In the genomic region with DNA sequence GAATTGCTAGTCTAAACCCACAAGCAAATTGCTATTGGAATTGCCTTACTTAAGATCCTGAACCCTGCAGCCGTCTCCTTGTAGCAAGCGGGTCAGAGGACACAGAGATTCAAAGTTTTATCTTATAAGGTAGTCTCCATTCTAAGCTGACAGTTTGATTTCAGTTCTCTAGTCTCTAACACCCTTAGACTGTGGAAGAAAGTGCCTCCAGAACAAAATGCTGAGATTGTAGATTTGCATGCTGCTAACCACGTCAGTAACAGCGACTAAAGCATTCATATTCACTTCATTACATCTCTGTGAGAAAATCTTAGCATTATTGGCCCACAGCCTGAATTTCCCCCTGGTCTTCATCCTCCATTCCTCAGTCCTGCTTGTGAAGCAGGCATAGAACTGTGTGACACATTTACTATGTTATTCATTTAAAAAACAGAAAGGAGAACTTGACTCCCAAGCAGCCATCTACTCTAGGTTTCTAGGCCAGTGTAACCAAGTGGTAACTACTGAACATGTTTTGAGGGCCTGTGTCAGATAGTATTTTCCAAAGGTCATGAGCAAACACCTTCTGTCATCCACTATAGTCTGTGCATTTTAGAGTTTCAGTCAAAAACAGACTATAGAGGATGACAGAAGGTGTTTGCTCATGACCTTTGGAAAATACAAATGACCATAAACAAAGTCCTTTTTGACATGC, we compare ENCODE assay signal across 17 cellular contexts. TPM values are rescaled to one million over a fixed set of nuclear protein-coding genes. Genes with fewer than 3 reads are reported as not detected.
DNase-seq lines count a peak whose midpoint lies in the region; ATAC-seq, FAIRE-seq and TF ChIP-seq lines count a peak whose summit lies in the region.
"Had no signal": no experiment of that assay in that cellular context is flagged by ENCODE, and none has a peak within 500 bp of the region (broad histone marks: within the 10 kb centered on the region; RNA-seq: fewer than 3 reads in every experiment).

No MANE protein-coding gene starts in this region.

- no peak for DNase-seq in HepG2 (ENCODE audit: low spot score)
- no peak for DNase-seq in right lobe of liver
- no peak for DNase-seq in SK-N-MC (ENCODE audit: low read depth, low spot score)
- DNase-seq in left colon, result no peak
- DNase-seq in LoVo (ENCODE audit: low spot score), result no peak
- DNase-seq: amniotic stem cell, DND-41, foreskin fibroblast, NCI-H2029, NCI-H526, Peyer's patch, SW 1271, testis had no signal

- BruUV-seq in HepG2 (replicated peaks; lab: Mats Ljungman, UMichigan), result TSS peak; percentile 45

- no peak for FAIRE-seq in HepG2 (lab: Jason Lieb, UNC)

- H3K27ac ChIP-seq in HepG2 (ENCODE audit: extremely low read length, insufficient read depth, low read length) (peak overlapping the region; percentile 17), right lobe of liver (no peak overlapping the region), SK-N-MC (peak overlapping the region; percentile 42; the same call in 1 of the 2 replicates)
- H3K27ac ChIP-seq: C4-2B, Peyer's patch, testis had no signal

- CTCF ChIA-PET in HepG2 (lab: Yijun Ruan, JAX; ENCODE audit: low intra/inter-chr PET ratio, low total read pairs), result no interaction called here

- TF ChIP-seq CTCF in HepG2 (CRISPR knock-in tag; IDR thresholded peaks at IDR 0.05), result no peak
- no peak for TF ChIP-seq CTCF in right lobe of liver (IDR thresholded peaks at IDR 0.05)

- peak; percentile 53; the same call in 2 of the 3 replicates for ATAC-seq in HepG2
- ATAC-seq in right lobe of liver, result no peak
- peak; percentile 14 for ATAC-seq in left colon
- ATAC-seq in HG03159 (IDR thresholded peaks at IDR 0.05; ENCODE audit: unreplicated experiment), result no peak
- ATAC-seq in GM21360 (IDR thresholded peaks at IDR 0.05; ENCODE audit: unreplicated experiment), result no peak
- no peak for ATAC-seq in GM19023 (IDR thresholded peaks at IDR 0.05; ENCODE audit: unreplicated experiment)

- H3K9ac ChIP-seq in HepG2 (ENCODE audit: insufficient read depth, low read depth, low read length), result no peak overlapping the region
- no peak overlapping the region for H3K9ac ChIP-seq in SK-N-MC (ENCODE audit: insufficient read length)

- no peak for TF ChIP-seq EP300 in HepG2 (IDR thresholded peaks at IDR 0.05; ENCODE audit: low read depth in 2 of 2, low read length in 2 of 2)
- TF ChIP-seq EP300 in HepG2 (CRISPR knock-in tag; IDR thresholded peaks at IDR 0.05; ENCODE audit: borderline replicate concordance), result no peak

- peaks cover 19% of the 10 kb centered on the region for H3K79me2 ChIP-seq in HepG2 (ENCODE audit: insufficient read depth, low read length)

- H3K4me3 ChIP-seq in HepG2 (replicated peaks in 1 of 3; ENCODE audit: insufficient read depth in 1 of 3, low read depth in 2 of 3, low read length in 3 of 3), result no peak overlapping the region
- H3K4me3 ChIP-seq in right lobe of liver, result no peak overlapping the region
- H3K4me3 ChIP-seq in SK-N-MC, result no peak overlapping the region
- H3K4me3 ChIP-seq: Peyer's patch, testis had no signal

- intact Hi-C loops in HepG2 (cut with micrococcal nuclease; ENCODE audit: unreplicated experiment), result no loop called here
- intact Hi-C loops in right lobe of liver (cut with DNase I), result no loop called here
- intact Hi-C loops in left colon (cut with DNase I, micrococcal nuclease), result no loop called here

- POLR2A ChIA-PET in HepG2 (lab: Yijun Ruan, JAX), result no interaction called here

- no peak overlapping the region for H3K4me2 ChIP-seq in HepG2 (ENCODE audit: low read depth, low read length)

- TF ChIP-seq RAD21 in HepG2 (CRISPR knock-in tag; IDR thresholded peaks at IDR 0.05), result no peak

- 95% methylated on average over 4 of the region's 4 CpGs for WGBS in HepG2 (ENCODE audit: low lambda C conversion rate)
- 80% methylated on average over 4 of the region's 4 CpGs for WGBS in right lobe of liver (ENCODE audit: insufficient coverage, low coverage, low lambda C conversion rate, missing lambda C conversion rate)

- H2AFZ ChIP-seq in HepG2 (ENCODE audit: low read length), result no peak overlapping the region

- peaks cover 19% of the 10 kb centered on the region for H3K4me1 ChIP-seq in HepG2 (ENCODE audit: insufficient read depth, low read length)
- no peaks in the 10 kb centered on the region for H3K4me1 ChIP-seq in right lobe of liver

- no peaks in the 10 kb centered on the region for H3K27me3 ChIP-seq in HepG2 (ENCODE audit: control insufficient read depth in 1 of 2, insufficient read depth in 2 of 2, low read length in 2 of 2)
- no peaks in the 10 kb centered on the region for H3K27me3 ChIP-seq in right lobe of liver
- H3K27me3 ChIP-seq: Peyer's patch, testis had no signal

- H3K9me3 ChIP-seq in HepG2 (ENCODE audit: low read length), result no peaks in the 10 kb centered on the region
- no peaks in the 10 kb centered on the region for H3K9me3 ChIP-seq in right lobe of liver
- H3K9me3 ChIP-seq in SK-N-MC (ENCODE audit: low read depth, low read length), result no peaks in the 10 kb centered on the region
- H3K9me3 ChIP-seq: Peyer's patch, testis had no signal

- in situ Hi-C loops in HepG2 (cut with HindIII; ENCODE audit: extremely low pct_ligation_motif_present, low pct_unique_long_range_greater_than_20kb), result no loop called here

- no peaks in the 10 kb centered on the region for H4K20me1 ChIP-seq in HepG2 (ENCODE audit: insufficient read depth, low read length)

- TF ChIP-seq POLR2A in HepG2 (IDR thresholded peaks at IDR 0.05; ENCODE audit: insufficient read depth in 1 of 2, low read depth in 2 of 2, low read length in 2 of 2) (no peak), right lobe of liver (IDR thresholded peaks at IDR 0.05) (no peak)

- peaks cover 3 to 16% of the 10 kb centered on the region in 2 experiments; a peak in 4 of 5 replicates for H3K36me3 ChIP-seq in HepG2 (replicated peaks in 1 of 2; ENCODE audit: control insufficient read depth in 1 of 2, insufficient read depth in 2 of 2, low read length in 2 of 2)
- H3K36me3 ChIP-seq in right lobe of liver, result no peaks in the 10 kb centered on the region
- no peaks in the 10 kb centered on the region; the same call in 1 of the 2 replicates for H3K36me3 ChIP-seq in SK-N-MC (ENCODE audit: insufficient read depth, low read length)

RNA-seq across cellular contexts. Expression of gene ARIH2, which starts 27.4 kb away (rescaled TPM):
- total RNA-seq in HepG2 (2016; rRNA removed; fragmentation: Illumina TruSeq; extraction: Trizol) (83.3 and 86.9 TPM in 2 replicates), right lobe of liver (10 to 100 TPM; 34.4 to 44.9 (median 38.2) TPM), left colon (10 to 100 TPM; 72.3 to 82.0 TPM)
- total RNA-seq in HepG2 (2016; cell fraction: cytosol; rRNA removed; fragmentation: Illumina TruSeq; extraction: Trizol; ENCODE audit: low read depth), result 64.2 and 67.9 TPM in 2 replicates
- total RNA-seq in HepG2 (2016; cell fraction: insoluble cytoplasmic fraction; rRNA removed; fragmentation: Illumina TruSeq; extraction: Trizol), result 79.6 and 84.8 TPM in 2 replicates
- 118 and 127 TPM in 2 replicates for total RNA-seq in HepG2 (2016; cell fraction: membrane; rRNA removed; fragmentation: Illumina TruSeq; extraction: Trizol)
- total RNA-seq in HepG2 (2016; cell fraction: nucleus; rRNA removed; fragmentation: Illumina TruSeq; extraction: Trizol), result 60.3 and 60.4 TPM in 2 replicates
- polyA plus RNA-seq in HepG2 (2011; rRNA removed), result 64.8 and 74.4 TPM in 2 replicates
- 57.1 and 64.0 TPM in 2 replicates for polyA plus RNA-seq in HepG2 (2011; cell fraction: cytosol; rRNA removed)
- polyA plus RNA-seq in HepG2 (2011; cell fraction: nucleus; rRNA removed), result 87.9 and 103 TPM in 2 replicates
- 42.6 and 46.2 TPM in 2 replicates for polyA plus RNA-seq in HepG2 (2012)
- polyA plus RNA-seq in HepG2 (2016; cell fraction: cytosol; fragmentation: Illumina TruSeq; extraction: Trizol; ENCODE audit: low read depth), result 53.1 and 65.3 TPM in 2 replicates
- polyA plus RNA-seq in HepG2 (2016; cell fraction: insoluble cytoplasmic fraction; fragmentation: Illumina TruSeq; extraction: Trizol; ENCODE audit: low read depth), result 73.2 and 82.8 TPM in 2 replicates
- polyA plus RNA-seq in HepG2 (2016; cell fraction: membrane; fragmentation: Illumina TruSeq; extraction: Trizol; ENCODE audit: low read depth), result 94.1 and 102 TPM in 2 replicates
- 110 and 120 TPM in 2 replicates for polyA plus RNA-seq in HepG2 (2016; cell fraction: nucleus; fragmentation: Illumina TruSeq; extraction: Trizol; ENCODE audit: insufficient read depth, low read depth)
- polyA minus RNA-seq in HepG2 (2011; rRNA and poly(A)+ RNA removed; ENCODE audit: low replicate concordance), result 104 and 215 TPM in 2 replicates
- polyA minus RNA-seq in HepG2 (2011; cell fraction: cytosol; rRNA and poly(A)+ RNA removed), result 28.0 and 36.0 TPM in 2 replicates
- 64.8 and 87.0 TPM in 2 replicates for polyA minus RNA-seq in HepG2 (2011; cell fraction: nucleus; rRNA and poly(A)+ RNA removed)

RNA-seq across cellular contexts. Expression of gene P4HTM, which starts 44.0 kb away (rescaled TPM):
- not detected in 2 replicates for total RNA-seq in HepG2 (2016; rRNA removed; fragmentation: Illumina TruSeq; extraction: Trizol)
- total RNA-seq in HepG2 (2016; cell fraction: cytosol; rRNA removed; fragmentation: Illumina TruSeq; extraction: Trizol; ENCODE audit: low read depth), result not detected in 2 replicates
- 0.09 TPM in 1 of 2 replicates, not detected in the other for total RNA-seq in HepG2 (2016; cell fraction: insoluble cytoplasmic fraction; rRNA removed; fragmentation: Illumina TruSeq; extraction: Trizol)
- total RNA-seq in HepG2 (2016; cell fraction: membrane; rRNA removed; fragmentation: Illumina TruSeq; extraction: Trizol), result not detected in 2 replicates
- 0.09 TPM in 1 of 2 replicates, not detected in the other for total RNA-seq in HepG2 (2016; cell fraction: nucleus; rRNA removed; fragmentation: Illumina TruSeq; extraction: Trizol)
- 0.01 TPM in 1 of 2 replicates, not detected in the other for polyA plus RNA-seq in HepG2 (2011; rRNA removed)
- polyA plus RNA-seq in HepG2 (2011; cell fraction: cytosol; rRNA removed), result 0.07 TPM in 1 of 2 replicates, not detected in the other
- polyA plus RNA-seq in HepG2 (2011; cell fraction: nucleus; rRNA removed), result 0.29 and 0.38 TPM in 2 replicates
- polyA plus RNA-seq in HepG2 (2012), result 0.16 TPM in 1 of 2 replicates, not detected in the other
- polyA plus RNA-seq in HepG2 (2016; cell fraction: cytosol; fragmentation: Illumina TruSeq; extraction: Trizol; ENCODE audit: low read depth), result not detected in 2 replicates
- not detected in 2 replicates for polyA plus RNA-seq in HepG2 (2016; cell fraction: insoluble cytoplasmic fraction; fragmentation: Illumina TruSeq; extraction: Trizol; ENCODE audit: low read depth)
- not detected in 2 replicates for polyA plus RNA-seq in HepG2 (2016; cell fraction: membrane; fragmentation: Illumina TruSeq; extraction: Trizol; ENCODE audit: low read depth)
- polyA plus RNA-seq in HepG2 (2016; cell fraction: nucleus; fragmentation: Illumina TruSeq; extraction: Trizol; ENCODE audit: insufficient read depth, low read depth), result not detected in 2 replicates
- polyA minus RNA-seq in HepG2 (2011; rRNA and poly(A)+ RNA removed; ENCODE audit: low replicate concordance), result 0.24 and 77.8 TPM in 2 replicates
- polyA minus RNA-seq in HepG2 (2011; cell fraction: cytosol; rRNA and poly(A)+ RNA removed), result 2.1 and 2.3 TPM in 2 replicates
- polyA minus RNA-seq in HepG2 (2011; cell fraction: nucleus; rRNA and poly(A)+ RNA removed), result 1.5 and 2.2 TPM in 2 replicates
- total RNA-seq in right lobe of liver, result 10 to 100 TPM in 5 of 6 experiments, 1 to 10 TPM in 1; 7.7 to 19.2 (median 11.1) TPM
- 10 to 100 TPM; 33.8 to 47.3 TPM for total RNA-seq in left colon

RNA-seq across cellular contexts. Expression of gene SLC25A20, which starts 47.3 kb away (rescaled TPM):
- 25.4 and 26.6 TPM in 2 replicates for total RNA-seq in HepG2 (2016; rRNA removed; fragmentation: Illumina TruSeq; extraction: Trizol)
- 4.5 and 5.9 TPM in 2 replicates for total RNA-seq in HepG2 (2016; cell fraction: cytosol; rRNA removed; fragmentation: Illumina TruSeq; extraction: Trizol; ENCODE audit: low read depth)
- total RNA-seq in HepG2 (2016; cell fraction: insoluble cytoplasmic fraction; rRNA removed; fragmentation: Illumina TruSeq; extraction: Trizol), result 25.7 and 27.5 TPM in 2 replicates
- total RNA-seq in HepG2 (2016; cell fraction: membrane; rRNA removed; fragmentation: Illumina TruSeq; extraction: Trizol), result 9.2 and 10.0 TPM in 2 replicates
- total RNA-seq in HepG2 (2016; cell fraction: nucleus; rRNA removed; fragmentation: Illumina TruSeq; extraction: Trizol), result 19.7 and 25.4 TPM in 2 replicates
- polyA plus RNA-seq in HepG2 (2011; rRNA removed), result 21.1 and 21.9 TPM in 2 replicates
- polyA plus RNA-seq in HepG2 (2011; cell fraction: cytosol; rRNA removed), result 10.2 and 20.1 TPM in 2 replicates
- polyA plus RNA-seq in HepG2 (2011; cell fraction: nucleus; rRNA removed), result 12.0 and 22.2 TPM in 2 replicates
- polyA plus RNA-seq in HepG2 (2012), result 13.7 and 16.2 TPM in 2 replicates
- 5.2 and 5.4 TPM in 2 replicates for polyA plus RNA-seq in HepG2 (2016; cell fraction: cytosol; fragmentation: Illumina TruSeq; extraction: Trizol; ENCODE audit: low read depth)
- 20.6 and 21.9 TPM in 2 replicates for polyA plus RNA-seq in HepG2 (2016; cell fraction: insoluble cytoplasmic fraction; fragmentation: Illumina TruSeq; extraction: Trizol; ENCODE audit: low read depth)
- polyA plus RNA-seq in HepG2 (2016; cell fraction: membrane; fragmentation: Illumina TruSeq; extraction: Trizol; ENCODE audit: low read depth), result 8.0 and 9.1 TPM in 2 replicates
- 31.3 and 31.5 TPM in 2 replicates for polyA plus RNA-seq in HepG2 (2016; cell fraction: nucleus; fragmentation: Illumina TruSeq; extraction: Trizol; ENCODE audit: insufficient read depth, low read depth)
- 7.9 and 9.7 TPM in 2 replicates for polyA minus RNA-seq in HepG2 (2011; rRNA and poly(A)+ RNA removed; ENCODE audit: low replicate concordance)
- polyA minus RNA-seq in HepG2 (2011; cell fraction: cytosol; rRNA and poly(A)+ RNA removed), result 5.2 and 5.8 TPM in 2 replicates
- polyA minus RNA-seq in HepG2 (2011; cell fraction: nucleus; rRNA and poly(A)+ RNA removed), result 4.1 and 11.4 TPM in 2 replicates
- 100 to 1,000 TPM in 2 of 6 experiments, 10 to 100 TPM in 4; 54.4 to 114 (median 82.3) TPM for total RNA-seq in right lobe of liver
- 10 to 100 TPM; 43.0 to 56.3 TPM for total RNA-seq in left colon

Comparison
In these comparisons a context has a peak if more than half of its experiments do, and no peak if none do; other contexts are left out.
1. ATAC-seq: peak in HepG2 (single experiment) and left colon (single experiment); none in right lobe of liver (0 of 4), HG03159 (single experiment), GM21360 (single experiment) and GM19023 (single experiment).
2. H3K27ac ChIP-seq: peak in HepG2 (single experiment) and SK-N-MC (single experiment); none in right lobe of liver (0 of 3).
3. RNA of gene P4HTM, which starts 44.0 kb away (total RNA-seq): 33.8 to 47.3 TPM in left colon and 7.7 to 19.2 TPM in right lobe of liver; 0.09 TPM in HepG2; every median in the first group is over 4 times any median in the second.